11 cellular contexts compared by ENCODE assay signal in the genomic region with DNA sequence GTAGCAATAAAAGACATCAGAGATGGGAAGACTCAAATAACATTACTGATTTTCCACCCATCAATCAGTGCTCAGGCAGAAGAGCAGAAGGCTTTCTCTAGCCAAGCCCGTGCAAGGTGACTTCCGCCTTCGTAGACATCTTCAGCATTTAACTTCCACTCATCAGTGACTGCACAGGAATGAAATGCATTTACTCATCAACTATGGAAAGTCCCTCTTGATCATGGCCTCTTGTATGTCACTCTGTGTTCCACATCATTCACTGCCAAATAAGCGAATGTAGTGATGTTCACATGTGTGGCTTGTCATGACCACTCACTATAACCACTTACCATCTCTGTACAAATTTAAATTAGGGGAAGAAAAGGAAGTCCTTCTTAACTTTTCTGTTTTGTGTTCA. TPM values are rescaled to one million over a fixed set of nuclear protein-coding genes. Genes with fewer than 3 reads are reported as not detected.
DNase-seq lines count a peak whose midpoint lies in the region; ATAC-seq and TF ChIP-seq lines count a peak whose summit lies in the region.
"Had no signal": no experiment of that assay in that cellular context is flagged by ENCODE, and none has a peak within 500 bp of the region (broad histone marks: within the 10 kb centered on the region; RNA-seq: fewer than 3 reads in every experiment).

No MANE protein-coding gene starts in this region.

- H3K27ac ChIP-seq in heart right ventricle (no peak overlapping the region), transverse colon (no peak overlapping the region)
- H3K27ac ChIP-seq: neutrophil had no signal

- no peaks in the 10 kb centered on the region for H3K27me3 ChIP-seq in heart right ventricle
- H3K27me3 ChIP-seq in transverse colon = no peaks in the 10 kb centered on the region
- H3K27me3 ChIP-seq: neutrophil had no signal

- peaks cover 0 to 17% (median 10%) of the 10 kb centered on the region in 9 donors for H3K4me1 ChIP-seq in heart right ventricle
- peaks cover 0 to 3% (median 0%) of the 10 kb centered on the region in 4 donors for H3K4me1 ChIP-seq in transverse colon

- no peak for TF ChIP-seq CTCF in GM13977 (IDR thresholded peaks at IDR 0.05; ENCODE audit: extremely low read depth, insufficient read depth, missing control alignments)
- no peak for TF ChIP-seq CTCF in heart right ventricle (IDR thresholded peaks at IDR 0.05)
- TF ChIP-seq CTCF in transverse colon (IDR thresholded peaks at IDR 0.05) = no peak

- no peak for TF ChIP-seq POLR2A in transverse colon (IDR thresholded peaks at IDR 0.05)

- intact Hi-C loops in heart right ventricle (cut with DNase I) = no loop called here
- intact Hi-C loops in transverse colon (cut with DNase I; ENCODE audit: low total_unique reads) = no loop called here

- H3K4me3 ChIP-seq in heart right ventricle (no peak overlapping the region), transverse colon (no peak overlapping the region)

- no peaks in the 10 kb centered on the region for H3K36me3 ChIP-seq in heart right ventricle
- no peaks in the 10 kb centered on the region for H3K36me3 ChIP-seq in transverse colon
- H3K36me3 ChIP-seq: neutrophil had no signal

- WGBS in heart right ventricle, 2 donors = 90% methylated on average over 4 of the region's 4 CpGs
- 65 to 100% methylated on average over 1 to 4 of the region's 4 CpGs for WGBS in transverse colon (ENCODE audit: low coverage in 1 of 2), 2 donors

- DNase-seq in GM13977 (ENCODE audit: low spot score) (peak; percentile 68), glomerular visceral epithelial cell (ENCODE audit: extremely low spot score) (peak; percentile 83), heart right ventricle (no peak), mucosa of gallbladder (ENCODE audit: low spot score) (no peak), HUDEP-2 (lab: John Stamatoyannopoulos, UW; ENCODE audit: unreplicated experiment in 76 of 76) (no peak), transverse colon (no peak)
- DNase-seq: dermis blood vessel endothelial cell, SIG-M5 had no signal

- no peak for TF ChIP-seq EP300 in transverse colon (IDR thresholded peaks at IDR 0.05; ENCODE audit: low read depth)

- in situ Hi-C loops in GM13977 (cut with MboI; ENCODE audit: low pct_unique_long_range_greater_than_20kb, low sequenced_read_pairs, unreplicated experiment) (no loop called here), transverse colon (cut with MboI; ENCODE audit: low pct_ligation_motif_present in 1 of 4, low pct_unique_long_range_greater_than_20kb in 1 of 4, low sequenced_read_pairs in 3 of 4) (no loop called here)

- H3K9me3 ChIP-seq in heart right ventricle = no peaks in the 10 kb centered on the region
- no peaks in the 10 kb centered on the region for H3K9me3 ChIP-seq in transverse colon
- H3K9me3 ChIP-seq: neutrophil had no signal

- ATAC-seq in GM21390 (IDR thresholded peaks at IDR 0.05; ENCODE audit: unreplicated experiment) = peak; percentile 67
- ATAC-seq in HG03457 (IDR thresholded peaks at IDR 0.05; ENCODE audit: unreplicated experiment) = peak; percentile 90
- ATAC-seq in heart right ventricle = no peak

RNA-seq across cellular contexts. Expression of a gene that starts 49.4 kb away (rescaled TPM):
- 10 to 100 TPM in 8 of 10 donors, 1 to 10 TPM in 2; 7.2 to 44.5 (median 22.6) TPM for total RNA-seq in heart right ventricle
- 1 to 10 TPM; 4.7 to 5.8 TPM for polyA plus RNA-seq in heart right ventricle
- 8.4 TPM for total RNA-seq in mucosa of gallbladder
- 1 to 10 TPM; 4.4 to 7.6 (median 5.5) TPM for total RNA-seq in transverse colon

Comparison
In these comparisons a context has a peak if more than half of its experiments do, and no peak if none do; other contexts are left out.
1. DNase-seq: peak in GM13977 (single experiment) and glomerular visceral epithelial cell (single experiment); none in heart right ventricle (0 of 2), mucosa of gallbladder (single experiment), HUDEP-2 (0 of 76) and transverse colon (single experiment).
2. ATAC-seq: peak in GM21390 (single experiment) and HG03457 (single experiment); none in heart right ventricle (0 of 8).